In genomic region chr7:23385120-23385519, GRCh38 we compare ENCODE assay signal across 30 cellular contexts.
DNase-seq lines count a peak whose midpoint lies in the region; ATAC-seq, FAIRE-seq and TF ChIP-seq lines count a peak whose summit lies in the region.
"Had no signal": no experiment of that assay in that cellular context is flagged by ENCODE, and none has a peak within 500 bp of the region (broad histone marks: within the 10 kb centered on the region; RNA-seq: fewer than 3 reads in every experiment).

No MANE protein-coding gene starts in this region.

- H3K4me3 ChIP-seq in GM12878 (no peak overlapping the region), left lung (no peak overlapping the region), tibial nerve (no peak overlapping the region)
- H3K4me3 ChIP-seq: cardiac muscle cell, coronary artery, GM23248, heart right ventricle, thoracic aorta, uterus had no signal

- SMC1A ChIA-PET in GM12878 (lab: Charles Lee; ENCODE audit: uncharacterized antibody, unreplicated experiment): interaction anchor here (0.6 to 2.4 kb wide), 4 partner anchors 9 to 155 kb away, joined by 3 to 7 read pairs (median 4); no protein-coding TSS in a partner anchor

- no peak for FAIRE-seq in GM12878 (lab: Jason Lieb, UNC)

- no peaks in the 10 kb centered on the region for H3K9me3 Mint-ChIP-seq in stimulated activated naive B cell treated with anti-CD40 and anti-IgM and Interleukin-4, amounts not matched to agents 10 μg/mL and 1 μg/mL and 100 μg/mL, for 72 hours
- H3K9me3 Mint-ChIP-seq: activated naive CD8-positive, alpha-beta T cell treated with anti-CD3 and anti-CD28 coated beads for 36 hours; CD4-positive, alpha-beta T cell; effector memory CD8-positive, alpha-beta T cell; HFFc6; IgD-negative memory B cell; stimulated activated naive CD8-positive, alpha-beta T cell treated with anti-CD3 and anti-CD28 coated beads, Interleukin-15, Interleukin-2, amounts not matched to agents 100 ng/mL and 50 ng/mL, for 24 hours had no signal

- no peaks in the 10 kb centered on the region for H3K27me3 Mint-ChIP-seq in stimulated activated naive B cell treated with anti-CD40 and anti-IgM and Interleukin-4, amounts not matched to agents 10 μg/mL and 1 μg/mL and 100 μg/mL, for 72 hours
- H3K27me3 Mint-ChIP-seq: CD4-positive, alpha-beta T cell had no signal

- no peaks in the 10 kb centered on the region for H4K20me1 ChIP-seq in GM12878 (ENCODE audit: control insufficient read depth, insufficient read depth)

- H3K79me2 ChIP-seq in GM12878 (ENCODE audit: control insufficient read depth, insufficient read depth, low read length): peaks cover 13% of the 10 kb centered on the region

- no peak overlapping the region for H2AFZ ChIP-seq in GM12878 (ENCODE audit: control insufficient read depth, low read depth, low read length)
- H2AFZ ChIP-seq: GM23248 had no signal

- TF ChIP-seq POLR2A in GM12878 (IDR thresholded peaks at IDR 0.05; ENCODE audit: low read depth, low read length) (no peak), tibial nerve (IDR thresholded peaks at IDR 0.05) (no peak)

- peaks cover 9 to 11% of the 10 kb centered on the region in 2 donors for H3K4me1 Mint-ChIP-seq in stimulated activated naive B cell treated with anti-CD40 and anti-IgM and Interleukin-4, amounts not matched to agents 10 μg/mL and 1 μg/mL and 100 μg/mL, for 72 hours
- H3K4me1 Mint-ChIP-seq: T-helper 17 cell had no signal

- H3K36me3 ChIP-seq in GM12878 (ENCODE audit: control insufficient read depth in 2 of 2, insufficient read depth in 2 of 2, low read length in 1 of 2) (no peaks in the 10 kb centered on the region; a peak in 2 of 4 replicates), left lung (no peaks in the 10 kb centered on the region), tibial nerve (no peaks in the 10 kb centered on the region)
- H3K36me3 ChIP-seq: cardiac muscle cell, heart right ventricle, thoracic aorta, uterus had no signal

- no peak for TF ChIP-seq CTCF in GM12878 (IDR thresholded peaks at IDR 0.05 in 2 of 3, conservative IDR thresholded peaks at IDR 0.05 in 1 of 3; ENCODE audit: control insufficient read depth in 2 of 3, extremely low read depth in 1 of 3, insufficient read depth in 1 of 3, low read depth in 3 of 3, low read length in 3 of 3)
- TF ChIP-seq CTCF in left lung (IDR thresholded peaks at IDR 0.05): no peak
- TF ChIP-seq CTCF in tibial nerve (IDR thresholded peaks at IDR 0.05): no peak

- POLR2A ChIA-PET in GM12878 (lab: Charles Lee): no interaction called here

- TF ChIP-seq EP300 in GM12878 (IDR thresholded peaks at IDR 0.05; ENCODE audit: borderline replicate concordance in 1 of 2, control insufficient read depth in 1 of 2, low read depth in 2 of 2, low read length in 2 of 2): no peak
- TF ChIP-seq EP300 in tibial nerve (IDR thresholded peaks at IDR 0.05): no peak

- TF ChIP-seq RAD21 in GM12878 (IDR thresholded peaks at IDR 0.05; ENCODE audit: insufficient read depth, low read depth, low read length): no peak

- BruUV-seq in GM12878 (replicated peaks; lab: Mats Ljungman, UMichigan): no TSS peak

- RAD21 ChIA-PET in GM12878 (lab: Charles Lee; ENCODE audit: unreplicated experiment): interaction anchor here (1.0 kb wide), 1 partner anchor 9 kb away, joined by 3 read pairs; no protein-coding TSS in a partner anchor

- in situ Hi-C loops in GM12878 (cut with MboI): no loop called here

- CTCF ChIA-PET in GM12878 (lab: Yijun Ruan, JAX): interaction anchor here (1.0 to 2.1 kb wide), 3 partner anchors 11 to 112 kb away, joined by 4 to 8 read pairs (median 5); no protein-coding TSS in a partner anchor

- H3K27me3 ChIP-seq in GM12878 (replicated peaks in 1 of 2; ENCODE audit: control insufficient read depth in 2 of 2, insufficient read depth in 2 of 2, low read length in 1 of 2): no peaks in the 10 kb centered on the region
- no peaks in the 10 kb centered on the region for H3K27me3 ChIP-seq in left lung
- no peaks in the 10 kb centered on the region for H3K27me3 ChIP-seq in tibial nerve
- H3K27me3 ChIP-seq: cardiac muscle cell, uterus had no signal

- H3K9me3 ChIP-seq in GM12878 (replicated peaks; ENCODE audit: control insufficient read depth, insufficient read depth, low read length) (no peaks in the 10 kb centered on the region), left lung (no peaks in the 10 kb centered on the region), tibial nerve (no peaks in the 10 kb centered on the region)
- H3K9me3 ChIP-seq: heart right ventricle, thoracic aorta, uterus had no signal

- no peak overlapping the region for H3K9ac ChIP-seq in GM12878 (ENCODE audit: control insufficient read depth, insufficient read depth, low read length)
- H3K9ac ChIP-seq: GM23248 had no signal

- no peak overlapping the region; the same call in 1 of the 2 replicates for H3K27ac ChIP-seq in GM12878 (ENCODE audit: control insufficient read depth, insufficient read depth)
- H3K27ac ChIP-seq in left lung: no peak overlapping the region
- H3K27ac ChIP-seq in tibial nerve: no peak overlapping the region
- H3K27ac ChIP-seq: cardiac muscle cell, coronary artery, GM23248, heart right ventricle, thoracic aorta, uterus had no signal

- H3K4me1 ChIP-seq in GM12878 (ENCODE audit: control insufficient read depth, insufficient read depth, low read length) (no peaks in the 10 kb centered on the region; the same call in 1 of the 2 replicates), left lung (no peaks in the 10 kb centered on the region), tibial nerve (no peaks in the 10 kb centered on the region)
- H3K4me1 ChIP-seq: heart right ventricle, uterus had no signal

- DNase-seq in NOMO-1 treated with DMSO at 0.1 percent for 48 hours (lab: John Stamatoyannopoulos, UW; ENCODE audit: unreplicated experiment) (peak; percentile 6), NOMO-1 (lab: John Stamatoyannopoulos, UW; ENCODE audit: unreplicated experiment in 2 of 2) (no peak), GM12878 (ENCODE audit: low read depth, low spot score) (no peak), nucleus accumbens (lab: John Stamatoyannopoulos, UW) (no peak), left lung (no peak), tibial nerve (ENCODE audit: low spot score in 2 of 2) (no peak)
- DNase-seq in stimulated activated naive B cell treated with anti-CD40 and anti-IgM and Interleukin-4, amounts not matched to agents 10 μg/mL and 1 μg/mL and 100 μg/mL, for 72 hours: no peak
- DNase-seq: 8988T; activated effector memory CD4-positive, alpha-beta T cell treated with anti-CD3 and anti-CD28 coated beads, Interleukin-2, amount 50 U/mL, for 16 hours; activated naive CD8-positive, alpha-beta T cell treated with anti-CD3 and anti-CD28 coated beads for 36 hours; aorta; CD4-positive, alpha-beta T cell; effector memory CD8-positive, alpha-beta T cell; GM23248; heart right ventricle; HFFc6; left colon; mesenchymal stem cell; NCI-H1105 treated with DMSO at 0.1 percent for 48 hours; NCI-H2029; NCI-H2227 treated with DMSO at 0.1 percent for 48 hours; NCI-H69; T-helper 17 cell; uterus had no signal

- H3K27ac Mint-ChIP-seq in stimulated activated naive B cell treated with anti-CD40 and anti-IgM and Interleukin-4, amounts not matched to agents 10 μg/mL and 1 μg/mL and 100 μg/mL, for 72 hours: no peak overlapping the region
- H3K27ac Mint-ChIP-seq: activated naive CD8-positive, alpha-beta T cell treated with anti-CD3 and anti-CD28 coated beads for 36 hours; CD4-positive, alpha-beta T cell; effector memory CD8-positive, alpha-beta T cell; HFFc6; IgD-negative memory B cell; stimulated activated naive CD8-positive, alpha-beta T cell treated with anti-CD3 and anti-CD28 coated beads, Interleukin-15, Interleukin-2, amounts not matched to agents 100 ng/mL and 50 ng/mL, for 24 hours; T-helper 17 cell had no signal

- H3K4me3 Mint-ChIP-seq in stimulated activated naive B cell treated with anti-CD40 and anti-IgM and Interleukin-4, amounts not matched to agents 10 μg/mL and 1 μg/mL and 100 μg/mL, for 72 hours: no peak overlapping the region
- H3K4me3 Mint-ChIP-seq: activated naive CD8-positive, alpha-beta T cell treated with anti-CD3 and anti-CD28 coated beads for 36 hours; CD4-positive, alpha-beta T cell; effector memory CD8-positive, alpha-beta T cell; HFFc6; IgD-negative memory B cell; stimulated activated naive CD8-positive, alpha-beta T cell treated with anti-CD3 and anti-CD28 coated beads, Interleukin-15, Interleukin-2, amounts not matched to agents 100 ng/mL and 50 ng/mL, for 24 hours; T-helper 17 cell had no signal

- WGBS in GM12878 (ENCODE audit: insufficient coverage, insufficient replicate concordance, low lambda C conversion rate, missing lambda C conversion rate): 93% methylated on average over 1 of the region's 1 CpG
- 96 to 100% methylated on average over 1 of the region's 1 CpG for WGBS in tibial nerve, 2 donors

- intact Hi-C loops in GM12878 (cut with micrococcal nuclease; ENCODE audit: unreplicated experiment): no loop called here
- intact Hi-C loops in left lung (cut with DNase I): no loop called here

- ATAC-seq in HG02623 (IDR thresholded peaks at IDR 0.05; ENCODE audit: unreplicated experiment) (peak; percentile 61), GM12878 (peak; percentile 81), left lung (no peak)
- ATAC-seq in stimulated activated naive B cell treated with anti-CD40 and anti-IgM and Interleukin-4, amounts not matched to agents 10 μg/mL and 1 μg/mL and 100 μg/mL, for 72 hours (replicated peaks): peak; percentile 62 to 69
- ATAC-seq: effector memory CD8-positive, alpha-beta T cell; heart right ventricle; left colon; T-helper 17 cell had no signal

- H3K36me3 Mint-ChIP-seq in stimulated activated naive B cell treated with anti-CD40 and anti-IgM and Interleukin-4, amounts not matched to agents 10 μg/mL and 1 μg/mL and 100 μg/mL, for 72 hours: no peaks in the 10 kb centered on the region
- H3K36me3 Mint-ChIP-seq: activated naive CD8-positive, alpha-beta T cell treated with anti-CD3 and anti-CD28 coated beads for 36 hours had no signal

- H3K4me2 ChIP-seq in GM12878 (ENCODE audit: control insufficient read depth, insufficient read depth): no peak overlapping the region

TF ChIP-seq in GM12878, 131 proteins besides CTCF, POLR2A, EP300 and RAD21:
- TF ChIP-seq SPI1 (IDR thresholded peaks at IDR 0.05; ENCODE audit: borderline replicate concordance, insufficient read depth, low read depth, low read length) (peak; percentile 61; the same call in 1 of the 2 replicates), PAX5 (IDR thresholded peaks at IDR 0.05; ENCODE audit: borderline replicate concordance, low read depth, low read length) (no peak), ATF2 (IDR thresholded peaks at IDR 0.05; ENCODE audit: low read length) (no peak), ZNF217 (IDR thresholded peaks at IDR 0.05) (no peak)
